Comparison of ENCODE assay signal across 20 cellular contexts in the genomic region with DNA sequence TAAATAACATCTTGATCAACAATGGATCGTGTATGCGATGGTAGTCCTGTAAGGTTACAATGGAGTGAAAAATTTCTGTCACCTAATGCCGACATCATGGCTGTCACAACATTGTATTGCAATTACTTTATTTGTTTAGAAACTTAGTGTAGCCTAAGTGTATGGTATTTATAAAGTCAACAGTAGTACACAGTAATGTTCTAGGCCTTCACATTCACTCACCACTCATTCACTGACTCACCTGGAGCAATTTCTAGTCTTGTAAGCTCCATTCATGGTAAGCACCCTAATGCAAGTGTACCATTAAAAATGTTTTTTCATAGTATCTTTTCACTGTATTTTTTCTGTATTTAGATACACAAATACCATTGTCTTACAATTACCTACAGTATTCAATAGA. TPM values are rescaled to one million over a fixed set of nuclear protein-coding genes. Genes with fewer than 3 reads are reported as not detected.
DNase-seq lines count a peak whose midpoint lies in the region; ATAC-seq, FAIRE-seq and TF ChIP-seq lines count a peak whose summit lies in the region.
"Had no signal": no experiment of that assay in that cellular context is flagged by ENCODE, and none has a peak within 500 bp of the region (broad histone marks: within the 10 kb centered on the region; RNA-seq: fewer than 3 reads in every experiment).

No MANE protein-coding gene starts in this region.

- TF ChIP-seq CTCF in bronchial epithelial cell (IDR thresholded peaks at IDR 0.05; ENCODE audit: insufficient read depth, low read length, severe bottlenecking), result no peak
- TF ChIP-seq CTCF in lower lobe of right lung (IDR thresholded peaks at IDR 0.05), result no peak

- no peaks in the 10 kb centered on the region for H3K9me3 ChIP-seq in lower lobe of right lung

- ATAC-seq in lower lobe of right lung (peak; percentile 45 to 75), HG02870 (IDR thresholded peaks at IDR 0.05; ENCODE audit: unreplicated experiment) (no peak), GM19328 (IDR thresholded peaks at IDR 0.05; ENCODE audit: unreplicated experiment) (no peak)
- ATAC-seq: GM12878, GM23338, HCT116 had no signal

- H3K27me3 ChIP-seq in bronchial epithelial cell (ENCODE audit: control insufficient read depth, insufficient read depth, low read length) (no peaks in the 10 kb centered on the region), lower lobe of right lung (ENCODE audit: low read depth) (no peaks in the 10 kb centered on the region)

- no peak overlapping the region for H3K27ac ChIP-seq in lower lobe of right lung

- H3K36me3 ChIP-seq in bronchial epithelial cell (ENCODE audit: control insufficient read depth, insufficient read depth, low read length) (no peaks in the 10 kb centered on the region), lower lobe of right lung (no peaks in the 10 kb centered on the region)

- intact Hi-C loops in lower lobe of right lung (cut with DNase I), result no loop called here

- no peak for FAIRE-seq in bronchial epithelial cell (lab: Jason Lieb, UNC)
- FAIRE-seq: GM12878, GM19239 had no signal

- H3K4me1 ChIP-seq in lower lobe of right lung, result no peaks in the 10 kb centered on the region

- DNase-seq in NCI-H774 (lab: John Stamatoyannopoulos, UW), result peak; percentile 21
- peak; percentile 59 for DNase-seq in bronchial epithelial cell (ENCODE audit: low read depth)
- no peak for DNase-seq in lower lobe of right lung
- no peak for DNase-seq in activated gamma-delta T cell treated with Interleukin-2 at 50 U/mL for 16 hours
- DNase-seq: C1 segment of cervical spinal cord; Calu3; CD4-positive, alpha-beta memory T cell; COR-L47; DMS79; EL; GDM1; H9 had no signal

- H3K4me3 ChIP-seq in bronchial epithelial cell (ENCODE audit: low read depth, low read length) (no peak overlapping the region), lower lobe of right lung (no peak overlapping the region)
- H3K4me3 ChIP-seq: GM12878, GM23338 had no signal

RNA-seq across cellular contexts. Expression of a gene that starts 58.5 kb away (rescaled TPM):
- 1.3 and 12.4 TPM in 2 replicates for total RNA-seq in bronchial epithelial cell
- not detected for total RNA-seq in lower lobe of right lung
- total RNA-seq: A172; A673; CD4-positive, alpha-beta memory T cell; GM12878 had no signal

Comparison
In these comparisons a context has a peak if more than half of its experiments do, and no peak if none do; other contexts are left out.
1. DNase-seq: peak in NCI-H774 (single experiment) and bronchial epithelial cell (single experiment); none in lower lobe of right lung (single experiment) and activated gamma-delta T cell treated with Interleukin-2 at 50 U/mL for 16 hours (single experiment).
2. ATAC-seq: peak in lower lobe of right lung (2 of 2); none in HG02870 (single experiment) and GM19328 (single experiment).